In genomic region chr22:24206460-24207263, GRCh38 we compare ENCODE assay signal across 10 cellular contexts. TPM values are rescaled to one million over a fixed set of nuclear protein-coding genes. Genes with fewer than 3 reads are reported as not detected.
DNase-seq lines count a peak whose midpoint lies in the region; ATAC-seq, FAIRE-seq and TF ChIP-seq lines count a peak whose summit lies in the region.
"Not testable (repeated sequence)": the region's sequence is repeated elsewhere in the genome, so short reads cannot be mapped to it uniquely, and the experiment has no call there.
"Had no signal": no experiment of that assay in that cellular context is flagged by ENCODE, and none has a peak within 500 bp of the region (broad histone marks: within the 10 kb centered on the region; RNA-seq: fewer than 3 reads in every experiment).

No MANE protein-coding gene starts in this region.

- H3K9me2 ChIP-seq in PC-9 (ENCODE audit: insufficient read depth), result not testable (repeated sequence)

- not testable (repeated sequence) for BruUV-seq in PC-9 (replicated peaks; lab: Mats Ljungman, UMichigan); mammary epithelial cell (replicated peaks; lab: Mats Ljungman, UMichigan)

- H3K4me1 Mint-ChIP-seq in HFFc6 (ENCODE audit: low read depth) (peaks cover 74% of the 10 kb centered on the region), mesothelial cell of epicardium (peaks cover 33% of the 10 kb centered on the region)
- H3K4me1 Mint-ChIP-seq in activated CD4-positive, alpha-beta T cell treated with anti-CD3 and anti-CD28 coated beads, Interleukin-2, amount 10 ng/mL, durations not matched to agents 24 days and 14 days, result peaks cover 30% of the 10 kb centered on the region

- not testable (repeated sequence) for H3K9me3 ChIP-seq in PC-9 (ENCODE audit: insufficient read depth, low read depth); mammary epithelial cell (replicated peaks; ENCODE audit: insufficient read depth, low read length); gastroesophageal sphincter

- H3K9ac ChIP-seq in mammary epithelial cell (ENCODE audit: insufficient read depth, low read length), result peak overlapping the region; percentile 46

- not testable (repeated sequence) for H3K9me3 Mint-ChIP-seq in HFFc6; activated CD4-positive, alpha-beta T cell treated with anti-CD3 and anti-CD28 coated beads, Interleukin-2, amount 10 ng/mL, durations not matched to agents 24 days and 14 days
- peaks cover 19% of the 10 kb centered on the region for H3K9me3 Mint-ChIP-seq in mesothelial cell of epicardium

- peak overlapping the region; percentile 99 for H3K27ac ChIP-seq in PC-9
- H3K27ac ChIP-seq in mammary epithelial cell (ENCODE audit: insufficient read depth, low read depth, low read length), result peak overlapping the region; percentile 71
- H3K27ac ChIP-seq in gastroesophageal sphincter, result peak overlapping the region; percentile 69 to 85 (median 75)
- H3K27ac ChIP-seq in skin epidermis, result peak overlapping the region in 20 of 21 experiments; percentile 55 to 90 (median 78)

- peak overlapping the region; percentile 27; the same call in 1 of the 2 replicates for H3K4me3 ChIP-seq in PC-9
- H3K4me3 ChIP-seq in mammary epithelial cell (replicated peaks in 1 of 3; ENCODE audit: insufficient read depth in 1 of 3, low read depth in 2 of 3, low read length in 3 of 3); gastroesophageal sphincter; skin epidermis: not testable (repeated sequence)

- not testable (repeated sequence) for H3K36me3 Mint-ChIP-seq in HFFc6 (ENCODE audit: low read depth); activated CD4-positive, alpha-beta T cell treated with anti-CD3 and anti-CD28 coated beads, Interleukin-2, amount 10 ng/mL, durations not matched to agents 24 days and 14 days (ENCODE audit: low read depth); mesothelial cell of epicardium

- peaks cover 66% of the 10 kb centered on the region for H3F3A ChIP-seq in PC-9 (ENCODE audit: insufficient read depth, low read depth)

- 95% methylated on average over 14 of the region's 15 CpGs for WGBS in mammary epithelial cell (ENCODE audit: low coverage, missing lambda C conversion rate)
- WGBS in gastroesophageal sphincter (ENCODE audit: low coverage in 1 of 2), 2 donors, result 76 to 85% methylated on average over 10 of the region's 15 CpGs

- dilution Hi-C loops in mammary epithelial cell (cut with HindIII; ENCODE audit: low sequenced_read_pairs), result loop anchor here (10.0 kb wide), 1 partner anchor 328 kb away; no protein-coding TSS in a partner anchor

- peak overlapping the region; percentile 61 for H3K4me3 Mint-ChIP-seq in HFFc6
- peak overlapping the region; percentile 56 for H3K4me3 Mint-ChIP-seq in activated CD4-positive, alpha-beta T cell treated with anti-CD3 and anti-CD28 coated beads, Interleukin-2, amount 10 ng/mL, durations not matched to agents 24 days and 14 days
- H3K4me3 Mint-ChIP-seq in mesothelial cell of epicardium, result not testable (repeated sequence)

- CTCF ChIA-PET in PC-9 (lab: Charles Lee); mammary epithelial cell (lab: Charles Lee; ENCODE audit: low non-redundant PET): not testable (repeated sequence)

- ATAC-seq in gastroesophageal sphincter, result not testable (repeated sequence)

- not testable (repeated sequence) for H3K27me3 Mint-ChIP-seq in HFFc6 (ENCODE audit: insufficient read depth); activated CD4-positive, alpha-beta T cell treated with anti-CD3 and anti-CD28 coated beads, Interleukin-2, amount 10 ng/mL, durations not matched to agents 24 days and 14 days; mesothelial cell of epicardium (ENCODE audit: low read depth)

- TF ChIP-seq EP300 in gastroesophageal sphincter (IDR thresholded peaks at IDR 0.05), result not testable (repeated sequence)

- H3K27ac Mint-ChIP-seq in HFFc6 (peak overlapping the region; percentile 88), mesothelial cell of epicardium (peak overlapping the region; percentile 91)
- H3K27ac Mint-ChIP-seq in activated CD4-positive, alpha-beta T cell treated with anti-CD3 and anti-CD28 coated beads, Interleukin-2, amount 10 ng/mL, durations not matched to agents 24 days and 14 days, result peak overlapping the region; percentile 83

- H3K36me3 ChIP-seq in PC-9 (ENCODE audit: low read depth); mammary epithelial cell (ENCODE audit: insufficient read depth, low read length); gastroesophageal sphincter: not testable (repeated sequence)

- peak; percentile 55 for FAIRE-seq in A204.1 (lab: Jason Lieb, UNC)

- not testable (repeated sequence) for H3K27me3 ChIP-seq in PC-9 (ENCODE audit: insufficient read depth, low read depth); mammary epithelial cell (ENCODE audit: insufficient read depth, low read length); gastroesophageal sphincter

- not testable (repeated sequence) for TF ChIP-seq CTCF in HFFc6 (IDR thresholded peaks at IDR 0.05); PC-9 (conservative IDR thresholded peaks at IDR 0.05); mammary epithelial cell (conservative IDR thresholded peaks at IDR 0.05 in 1 of 2, IDR thresholded peaks at IDR 0.05 in 1 of 2; ENCODE audit: extremely low read depth in 1 of 2, insufficient read depth in 1 of 2, low read depth in 1 of 2, low read length in 2 of 2); gastroesophageal sphincter (IDR thresholded peaks at IDR 0.05); mesothelial cell of epicardium (IDR thresholded peaks at IDR 0.05; ENCODE audit: unreplicated experiment)

- POLR2A ChIA-PET in PC-9 (lab: Charles Lee; ENCODE audit: unreplicated experiment), result not testable (repeated sequence)

- DNase-seq in HFFc6 (peak; percentile 16), PC-9 (peak in 1 of 2 experiments; percentile 80)
- DNase-seq in activated CD4-positive, alpha-beta T cell treated with anti-CD3 and anti-CD28 coated beads, Interleukin-2, amount 10 ng/mL, durations not matched to agents 24 days and 14 days; mammary epithelial cell; mesothelial cell of epicardium (ENCODE audit: low spot score in 2 of 2, unreplicated experiment in 2 of 2): not testable (repeated sequence)

- not testable (repeated sequence) for H4K20me1 ChIP-seq in PC-9 (ENCODE audit: insufficient read depth); mammary epithelial cell (ENCODE audit: insufficient read depth, low read length)

- H3K4me2 ChIP-seq in PC-9, result peak overlapping the region; percentile 66
- H3K4me2 ChIP-seq in mammary epithelial cell (ENCODE audit: insufficient read depth, low read depth, low read length), result peak overlapping the region; percentile 25

- not testable (repeated sequence) for TF ChIP-seq POLR2A in gastroesophageal sphincter (IDR thresholded peaks at IDR 0.05)

- in situ Hi-C loops in mammary epithelial cell (cut with MboI; ENCODE audit: low sequenced_read_pairs in 2 of 2), result not testable (repeated sequence)

- not testable (repeated sequence) for H3K79me2 ChIP-seq in PC-9 (ENCODE audit: low read depth); mammary epithelial cell (ENCODE audit: insufficient read depth, low read length)

- H3K4me1 ChIP-seq in PC-9 (replicated peaks; ENCODE audit: insufficient read depth), result peaks cover 80% of the 10 kb centered on the region
- peaks cover 33% of the 10 kb centered on the region for H3K4me1 ChIP-seq in mammary epithelial cell (ENCODE audit: insufficient read depth, low read length)
- H3K4me1 ChIP-seq in gastroesophageal sphincter, result peaks cover 0 to 24% (median 17%) of the 10 kb centered on the region in 3 donors

- intact Hi-C loops in PC-9 (cut with micrococcal nuclease; ENCODE audit: unreplicated experiment) (loop anchor here (5.0 to 10.0 kb wide), 2 partner anchors 41 to 98 kb away; partner anchors contain the start of gene GGT5), mammary epithelial cell (cut with micrococcal nuclease) (loop anchor here (10.0 kb wide), 1 partner anchor 68 kb away; the partner anchor contains the start of gene SPECC1L)
- intact Hi-C loops in activated CD4-positive, alpha-beta T cell treated with anti-CD3 and anti-CD28 coated beads, Interleukin-2, amount 10 ng/mL, durations not matched to agents 24 days and 14 days (cut with micrococcal nuclease), result loop anchor here (1.0 to 5.0 kb wide), 2 partner anchors 8 to 36 kb away; no protein-coding TSS in a partner anchor

- not testable (repeated sequence) for H2AFZ ChIP-seq in PC-9
- H2AFZ ChIP-seq in mammary epithelial cell (ENCODE audit: low read depth, low read length), result peak overlapping the region; percentile 35

RNA-seq across cellular contexts. Expression of gene SUSD2, which starts 25.4 kb away (rescaled TPM):
- under 1 TPM; 0.11 to 0.24 (median 0.19) TPM for total RNA-seq in HFFc6 (2021; fragmentation: NEBNext Ultra II Directional; extraction: Animal tissue kit (Norgen Biotek cat#: 25700))
- total RNA-seq in PC-9 (2021) (5.5 and 5.7 TPM in 2 replicates), mammary epithelial cell (1 to 10 TPM; 1.0 to 2.8 TPM), gastroesophageal sphincter (1 to 10 TPM; 2.4 to 5.0 (median 4.4) TPM), mesothelial cell of epicardium (0.91 to 1.4 TPM (median 1.2 TPM) in 3 replicates)
- 0.75 and 0.78 TPM in 2 replicates for total RNA-seq in activated CD4-positive, alpha-beta T cell treated with anti-CD3 and anti-CD28 coated beads, Interleukin-2, amount 10 ng/mL, durations not matched to agents 24 days and 14 days
- polyA plus RNA-seq in mammary epithelial cell, result 0.22 TPM
- 0.10 TPM for polyA minus RNA-seq in mammary epithelial cell
- total RNA-seq: SJCRH30 had no signal

RNA-seq across cellular contexts. Expression of gene GGT5, which starts 38.2 kb away (rescaled TPM):
- under 1 TPM; 0.17 to 0.61 (median 0.27) TPM for total RNA-seq in HFFc6 (2021; fragmentation: NEBNext Ultra II Directional; extraction: Animal tissue kit (Norgen Biotek cat#: 25700))
- total RNA-seq in PC-9 (2021) (not detected in 2 replicates), mammary epithelial cell (under 1 TPM in 1 of 2 donors, not detected in 1; under 0.01 TPM), gastroesophageal sphincter (10 to 100 TPM; 26.3 to 38.9 (median 34.7) TPM), mesothelial cell of epicardium (2.9 to 4.1 TPM (median 3.6 TPM) in 3 replicates)
- total RNA-seq in activated CD4-positive, alpha-beta T cell treated with anti-CD3 and anti-CD28 coated beads, Interleukin-2, amount 10 ng/mL, durations not matched to agents 24 days and 14 days, result 0.07 TPM in 1 of 2 replicates, not detected in the other
- 0.05 TPM for polyA plus RNA-seq in mammary epithelial cell
- not detected for polyA minus RNA-seq in mammary epithelial cell
- total RNA-seq: A172 had no signal
